ENCODE assay signal across 10 cellular contexts in the genomic region with DNA sequence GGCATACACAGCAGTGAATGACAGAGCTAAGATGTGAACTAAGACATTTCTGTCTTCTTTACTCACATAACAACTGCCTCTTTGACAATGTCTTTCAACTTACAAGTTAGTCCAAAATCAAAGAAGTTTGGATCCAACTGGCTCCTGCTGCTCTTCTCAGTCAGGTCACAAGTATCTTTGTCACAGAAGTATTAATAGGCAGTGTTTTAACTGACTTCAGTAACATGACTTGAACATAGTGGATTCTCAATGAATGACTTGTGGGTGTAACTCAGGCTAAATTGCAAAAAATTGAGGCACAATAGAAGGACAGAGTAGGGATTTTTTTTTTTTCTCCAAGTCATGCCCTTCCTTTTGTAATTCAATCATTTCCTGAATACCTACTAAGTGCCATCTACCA. TPM values are rescaled to one million over a fixed set of nuclear protein-coding genes. Genes with fewer than 3 reads are reported as not detected.
"Had no signal": no experiment of that assay in that cellular context is flagged by ENCODE, and none has a peak within 500 bp of the region (broad histone marks: within the 10 kb centered on the region; RNA-seq: fewer than 3 reads in every experiment).

No MANE protein-coding gene starts in this region.

- H3K4me3 Mint-ChIP-seq: HFFc6 had no signal

- H3K9me3 ChIP-seq: HAP-1 had no signal

- H3K27ac ChIP-seq: GM23248 had no signal

- H3K27ac Mint-ChIP-seq: HFFc6 had no signal

- H3K36me3 ChIP-seq: HAP-1 had no signal

- H3K9me3 Mint-ChIP-seq: HFFc6 had no signal

- H3K4me3 ChIP-seq: GM23248, HAP-1, K562 had no signal

- ATAC-seq: HCT116, K562 had no signal

- DNase-seq: GM23248, GOT3, H7, HFFc6, IMR-90 had no signal

RNA-seq across cellular contexts. Expression of gene DBX1, which starts 22.6 kb away (rescaled TPM):
- total RNA-seq: GM23248, H4, HFFc6, HT-29, IMR-90, K562 had no signal
- polyA plus RNA-seq: GM23248, IMR-90, K562 had no signal
